In the genomic region with DNA sequence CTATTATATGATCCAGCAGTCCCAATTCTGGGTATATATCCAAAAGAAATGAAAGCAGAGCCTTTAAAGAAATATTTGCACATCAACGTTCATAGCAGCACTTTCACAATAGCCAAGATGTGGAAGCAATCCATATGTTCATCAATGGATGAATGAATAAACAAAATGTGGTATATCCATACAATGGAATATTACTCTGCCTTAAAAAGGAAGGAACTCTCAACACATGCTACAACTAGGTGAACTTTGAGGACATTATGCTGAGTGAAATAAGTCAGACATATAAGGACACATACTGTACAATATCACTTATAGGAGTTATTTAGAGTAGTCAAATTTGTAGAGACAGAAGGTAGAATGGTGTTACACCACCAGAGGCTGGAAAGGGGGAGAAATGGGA, we compare ENCODE assay signal across 27 cellular contexts. TPM values are rescaled to one million over a fixed set of nuclear protein-coding genes. Genes with fewer than 3 reads are reported as not detected.
"Had no signal": no experiment of that assay in that cellular context is flagged by ENCODE, and none has a peak within 500 bp of the region (broad histone marks: within the 10 kb centered on the region; RNA-seq: fewer than 3 reads in every experiment).

No MANE protein-coding gene starts in this region.

- ATAC-seq: stimulated activated effector memory CD8-positive, alpha-beta T cell treated with anti-CD3 and anti-CD28 coated beads, Interleukin-12 subunit alpha, Interleukin-12 subunit beta, amount 100 ng/mL, for 72 hours; stimulated activated memory B cell treated with anti-CD40 and anti-IgM and Interleukin-4, amounts not matched to agents 10 μg/mL and 1 μg/mL and 100 μg/mL, for 72 hours; stimulated activated naive B cell treated with anti-CD40 and anti-IgM and Interleukin-4, amounts not matched to agents 10 μg/mL and 1 μg/mL and 100 μg/mL, for 72 hours; stimulated activated naive CD8-positive, alpha-beta T cell treated with anti-CD3 and anti-CD28 coated beads, Interleukin-15, amount 100 ng/mL, for 72 hours; stimulated activated naive CD8-positive, alpha-beta T cell treated with anti-CD3 and anti-CD28 coated beads, Interleukin-15, Interleukin-2, amounts not matched to agents 100 U/mL and 50 U/mL, for 24 hours; upper lobe of right lung had no signal

- DNase-seq: stimulated activated CD4-positive, alpha-beta T cell treated with anti-CD3 and anti-CD28 coated beads, Interleukin-2, amount 100 ng/mL, for 48 hours; stimulated activated CD4-positive, alpha-beta T cell treated with anti-CD3 and anti-CD28 coated beads, Interleukin-4, amount 100 ng/mL, for 1 hour; stimulated activated CD4-positive, alpha-beta T cell treated with anti-CD3 and anti-CD28 coated beads, Interleukin-4, amount 100 ng/mL, for 24 hours; stimulated activated CD4-positive, alpha-beta T cell treated with anti-CD3 and anti-CD28 coated beads, Interleukin-4, amount 100 ng/mL, for 4 hours; stimulated activated CD8-positive, alpha-beta memory T cell treated with anti-CD3 and anti-CD28 coated beads, Interleukin-4, amount 100 ng/mL, for 48 hours; stimulated activated naive B cell treated with anti-CD40 and anti-IgM and Interleukin-4, amounts not matched to agents 10 μg/mL and 1 μg/mL and 100 μg/mL, for 72 hours; stimulated activated naive CD4-positive, alpha-beta T cell; stimulated activated naive CD4-positive, alpha-beta T cell treated with Interleukin-2 at 50 U/mL for 16 hours; stimulated activated naive CD8-positive, alpha-beta T cell treated with anti-CD3 and anti-CD28 coated beads, Interleukin-15, amount 100 ng/mL, for 72 hours; stimulated activated naive CD8-positive, alpha-beta T cell treated with anti-CD3 and anti-CD28 coated beads, Interleukin-15, Interleukin-2, amounts not matched to agents 100 U/mL and 50 U/mL, for 24 hours; stomach; substantia nigra; testis; thyroid gland; tibial artery; transverse colon; trophoblast cell; upper lobe of left lung; upper lobe of right lung; uterus had no signal

- H3K36me3 ChIP-seq: stomach, suprapubic skin, thoracic aorta, thyroid gland, tibial artery, tibial nerve, transverse colon, upper lobe of left lung, upper lobe of right lung, uterus, vagina had no signal

- H3K4me1 ChIP-seq: stomach, suprapubic skin, testis, thyroid gland, tibial artery, tibial nerve, transverse colon, upper lobe of left lung, upper lobe of right lung, uterus, vagina had no signal

- FAIRE-seq: urothelium cell line had no signal

- H3K4me3 ChIP-seq: stomach, suprapubic skin, testis, thoracic aorta, thyroid gland, tibial artery, tibial nerve, transverse colon, upper lobe of left lung, upper lobe of right lung, uterus, vagina had no signal

- H3K9me3 ChIP-seq: suprapubic skin, testis, thoracic aorta, thyroid gland, tibial artery, transverse colon, upper lobe of left lung, upper lobe of right lung, uterus, vagina had no signal

- H3K27ac ChIP-seq: stomach, suprapubic skin, testis, thoracic aorta, thyroid gland, tibial artery, tibial nerve, transverse colon, upper lobe of left lung, upper lobe of right lung, uterus, vagina had no signal

- H3K27me3 ChIP-seq: stomach, suprapubic skin, testis, thyroid gland, tibial nerve, transverse colon, upper lobe of left lung, upper lobe of right lung, uterus, vagina had no signal

RNA-seq across cellular contexts. Expression of a gene that starts 28.0 kb away (rescaled TPM):
- total RNA-seq: vagina had no signal
